ENCODE assay signal across 34 cellular contexts in genomic region chr5:148433826-148434225, GRCh38.
"Had no signal": no experiment of that assay in that cellular context is flagged by ENCODE, and none has a peak within 500 bp of the region (broad histone marks: within the 10 kb centered on the region; RNA-seq: fewer than 3 reads in every experiment).

No MANE protein-coding gene starts in this region.

- H3K27ac ChIP-seq: KMS-11 had no signal

- H3K27me3 ChIP-seq: MG63 had no signal

- DNase-seq: Karpas-422, Kasumi-1, KBM-7, KG1, MG63, MM.1S, MV-4-11, NCI-H1048, NCI-H1092, NCI-H1092 treated with DMSO at 0.1 percent for 48 hours, NCI-H1105, NCI-H1105 treated with DMSO at 0.1 percent for 48 hours, NCI-H1417 treated with DMSO at 0.1 percent for 48 hours, NCI-H1436, NCI-H1436 treated with DMSO at 0.1 percent for 48 hours, NCI-H146, NCI-H1694, NCI-H1694 treated with DMSO at 0.1 percent for 48 hours, NCI-H187, NCI-H187 treated with DMSO at 0.1 percent for 48 hours, NCI-H1930, NCI-H2029, NCI-H2029 treated with DMSO at 0.1 percent for 48 hours, NCI-H2081, NCI-H2081 treated with DMSO at 0.1 percent for 48 hours, NCI-H2107, NCI-H2171, NCI-H2171 treated with DMSO at 0.1 percent for 48 hours, NCI-H2227 treated with DMSO at 0.1 percent for 48 hours, NCI-H226, NCI-H345, NCI-H446, NCI-H446 treated with DMSO at 0.1 percent for 48 hours had no signal

- H3K9me3 ChIP-seq: MG63 had no signal

- H3K4me3 ChIP-seq: MG63 had no signal
